ENCODE assay signal across 1 cellular context in genomic region chr1:99681583-99681982, GRCh38.
TF ChIP-seq lines count a peak whose summit lies in the region.

No MANE protein-coding gene starts in this region.

TF ChIP-seq in H1, 55 proteins besides CTCF, POLR2A, EP300 and RAD21 (continued from another document):
- no peak for TF ChIP-seq RFX5 (IDR thresholded peaks at IDR 0.05; ENCODE audit: borderline replicate concordance, low read depth, low read length)
- no peak for TF ChIP-seq RXRA (IDR thresholded peaks at IDR 0.05; ENCODE audit: insufficient read depth, low read depth, low read length)
- TF ChIP-seq USF2 (IDR thresholded peaks at IDR 0.05; ENCODE audit: low read length) = no peak
- TF ChIP-seq PHF8 (conservative IDR thresholded peaks at IDR 0.05; ENCODE audit: low read depth, low read length) = no peak
- no peak for TF ChIP-seq KDM4A (IDR thresholded peaks at IDR 0.05; ENCODE audit: low read depth, low read length, severe bottlenecking)
- TF ChIP-seq TAF7 (optimal IDR thresholded peaks at IDR 0.05; ENCODE audit: borderline replicate concordance, low read depth, low read length) = no peak
TF ChIP-seq in H1: peak in this region for 0.
